8 cellular contexts compared by ENCODE assay signal in genomic region chr3:67655364-67656121, GRCh38. TPM values are rescaled to one million over a fixed set of nuclear protein-coding genes. Genes with fewer than 3 reads are reported as not detected.
DNase-seq lines count a peak whose midpoint lies in the region; ATAC-seq and TF ChIP-seq lines count a peak whose summit lies in the region.

No MANE protein-coding gene starts in this region.

- H3K4me3 ChIP-seq in endocrine pancreas (ENCODE audit: control insufficient read depth, insufficient read depth, low read length), result peak overlapping the region; percentile 57
- H3K4me3 ChIP-seq in smooth muscle cell, result peak overlapping the region; percentile 90

- DNase-seq in Right ventricle myocardium superior (peak; percentile 50), cardiac septum (ENCODE audit: low spot score) (no peak), smooth muscle cell (lab: John Stamatoyannopoulos, UW; ENCODE audit: unreplicated experiment) (no peak), DMS153 treated with DMSO at 0.1 percent for 48 hours (lab: John Stamatoyannopoulos, UW; ENCODE audit: unreplicated experiment) (no peak), dedifferentiated amniotic fluid mesenchymal stem cell (ENCODE audit: extremely low spot score) (no peak)
- peak; percentile 87 for DNase-seq in activated CD4-positive, alpha-beta T cell treated with anti-CD3 and anti-CD28 coated beads, Interleukin-2, amount 10 ng/mL, durations not matched to agents 7 days and 5 days

- peaks cover 20% of the 10 kb centered on the region for H3K79me2 ChIP-seq in smooth muscle cell (ENCODE audit: low read depth)

- CTCF ChIA-PET in activated CD4-positive, alpha-beta T cell treated with anti-CD3 and anti-CD28 coated beads, Interleukin-2, amount 10 ng/mL, durations not matched to agents 7 days and 5 days (lab: Charles Lee), result interaction anchor here (0.6 to 1.8 kb wide), 7 partner anchors 8 to 682 kb away, joined by 3 to 5 read pairs (median 4); partner anchors contain the start of gene KBTBD8

- peak overlapping the region; percentile 96 for H3K4me2 ChIP-seq in smooth muscle cell

- peak overlapping the region; percentile 99 for H2AFZ ChIP-seq in smooth muscle cell (ENCODE audit: low read depth)

- H3K4me1 ChIP-seq in endocrine pancreas (ENCODE audit: control insufficient read depth, insufficient read depth, low read length) (no peaks in the 10 kb centered on the region), smooth muscle cell (ENCODE audit: low read depth) (peaks cover 15% of the 10 kb centered on the region)

- no peaks in the 10 kb centered on the region for H3K27me3 ChIP-seq in endocrine pancreas (ENCODE audit: control insufficient read depth, insufficient read depth, low read length)
- no peaks in the 10 kb centered on the region for H3K27me3 ChIP-seq in smooth muscle cell (ENCODE audit: low read depth)

- no peak overlapping the region for H3K27ac ChIP-seq in smooth muscle cell (ENCODE audit: low read depth)

- H3K9ac ChIP-seq in endocrine pancreas (ENCODE audit: control insufficient read depth, insufficient read depth, low read length) (no peak overlapping the region), smooth muscle cell (ENCODE audit: low read depth) (no peak overlapping the region)

- peaks cover 4% of the 10 kb centered on the region for H3K27me3 Mint-ChIP-seq in activated CD4-positive, alpha-beta T cell treated with anti-CD3 and anti-CD28 coated beads, Interleukin-2, amount 10 ng/mL, durations not matched to agents 7 days and 5 days

- peaks cover 23% of the 10 kb centered on the region for H3K9me3 Mint-ChIP-seq in activated CD4-positive, alpha-beta T cell treated with anti-CD3 and anti-CD28 coated beads, Interleukin-2, amount 10 ng/mL, durations not matched to agents 7 days and 5 days

- H4K20me1 ChIP-seq in smooth muscle cell (ENCODE audit: low read depth), result no peaks in the 10 kb centered on the region

- no peaks in the 10 kb centered on the region for H3F3A ChIP-seq in smooth muscle cell (ENCODE audit: low read depth)

- intact Hi-C loops in Right ventricle myocardium superior (cut with DNase I), result no loop called here
- intact Hi-C loops in cardiac septum (cut with DNase I), result loop anchor here (10.0 kb wide), 1 partner anchor 661 kb away; the partner anchor contains the start of gene KBTBD8

- no peak for ATAC-seq in Right ventricle myocardium superior (ENCODE audit: poor library complexity)
- peak; percentile 74 for ATAC-seq in HG03378 (IDR thresholded peaks at IDR 0.05; ENCODE audit: unreplicated experiment)

- no peak for TF ChIP-seq CTCF in smooth muscle cell (IDR thresholded peaks at IDR 0.05; ENCODE audit: borderline replicate concordance, insufficient read depth, poor library complexity, severe bottlenecking)

- peaks cover 41% of the 10 kb centered on the region for H3K36me3 Mint-ChIP-seq in activated CD4-positive, alpha-beta T cell treated with anti-CD3 and anti-CD28 coated beads, Interleukin-2, amount 10 ng/mL, durations not matched to agents 7 days and 5 days (ENCODE audit: low read depth)

- POLR2A ChIA-PET in activated CD4-positive, alpha-beta T cell treated with anti-CD3 and anti-CD28 coated beads, Interleukin-2, amount 10 ng/mL, durations not matched to agents 7 days and 5 days (lab: Charles Lee), result interaction anchor here (0.6 kb wide), 1 partner anchor 23 kb away, joined by 4 read pairs; no protein-coding TSS in a partner anchor

- peaks cover 59% of the 10 kb centered on the region for H3K4me1 Mint-ChIP-seq in activated CD4-positive, alpha-beta T cell treated with anti-CD3 and anti-CD28 coated beads, Interleukin-2, amount 10 ng/mL, durations not matched to agents 7 days and 5 days

- H3K4me3 Mint-ChIP-seq in activated CD4-positive, alpha-beta T cell treated with anti-CD3 and anti-CD28 coated beads, Interleukin-2, amount 10 ng/mL, durations not matched to agents 7 days and 5 days, result peak overlapping the region; percentile 74

- H3K9me3 ChIP-seq in endocrine pancreas (ENCODE audit: control insufficient read depth, low read length) (no peaks in the 10 kb centered on the region), smooth muscle cell (replicated peaks; ENCODE audit: low read depth) (no peaks in the 10 kb centered on the region)

- no peaks in the 10 kb centered on the region for H3K36me3 ChIP-seq in endocrine pancreas (ENCODE audit: control insufficient read depth, insufficient read depth, low read length)
- H3K36me3 ChIP-seq in smooth muscle cell (ENCODE audit: low read depth), result no peaks in the 10 kb centered on the region

- peak overlapping the region; percentile 93 for H3K27ac Mint-ChIP-seq in activated CD4-positive, alpha-beta T cell treated with anti-CD3 and anti-CD28 coated beads, Interleukin-2, amount 10 ng/mL, durations not matched to agents 7 days and 5 days

- 97% methylated on average over 24 of the region's 24 CpGs for WGBS in smooth muscle cell (ENCODE audit: low lambda C conversion rate)

RNA-seq across cellular contexts. Expression of gene SUCLG2, which starts 1.1 kb away (rescaled TPM):
- total RNA-seq in Right ventricle myocardium superior (94.1 TPM), cardiac septum (62.5 TPM), smooth muscle cell (45.4 and 59.1 TPM in 2 replicates)
- 10 to 100 TPM; 60.0 to 63.1 TPM for total RNA-seq in activated CD4-positive, alpha-beta T cell treated with anti-CD3 and anti-CD28 coated beads, Interleukin-2, amount 10 ng/mL, durations not matched to agents 7 days and 5 days
- polyA plus RNA-seq in smooth muscle cell, result 34.6 and 40.3 TPM in 2 replicates

Comparison
In these comparisons a context has a peak if more than half of its experiments do, and no peak if none do; other contexts are left out.
1. DNase-seq: peak in Right ventricle myocardium superior (single experiment) and activated CD4-positive, alpha-beta T cell treated with anti-CD3 and anti-CD28 coated beads, Interleukin-2, amount 10 ng/mL, durations not matched to agents 7 days and 5 days (single experiment); none in cardiac septum (single experiment), smooth muscle cell (single experiment), DMS153 treated with DMSO at 0.1 percent for 48 hours (single experiment) and dedifferentiated amniotic fluid mesenchymal stem cell (single experiment).